Comparison of ENCODE assay signal across 1 cellular context in the genomic region with DNA sequence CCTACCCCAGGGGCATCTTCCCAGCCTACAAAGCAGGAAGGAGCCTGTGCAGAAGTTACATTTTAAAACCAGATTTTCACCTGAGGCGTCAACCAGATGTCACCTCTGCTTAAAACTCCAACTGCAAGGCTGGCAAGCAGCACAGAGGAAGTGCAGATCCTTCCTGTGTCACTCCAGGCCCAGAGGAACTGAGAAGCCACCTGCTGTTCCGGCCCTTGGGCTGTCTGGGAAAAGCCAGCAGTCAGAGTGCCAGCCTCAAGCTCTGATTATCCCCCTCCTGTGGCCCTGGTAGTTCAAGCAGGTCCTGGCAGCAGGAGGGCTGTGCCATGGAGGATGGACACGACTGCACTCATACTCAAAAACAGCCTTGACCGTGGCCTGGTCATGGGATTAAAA.
TF ChIP-seq lines count a peak whose summit lies in the region.

No MANE protein-coding gene starts in this region.

TF ChIP-seq in HepG2, 621 proteins besides CTCF, POLR2A, EP300 and RAD21:
- no peak for TF ChIP-seq SAP130 (CRISPR knock-in tag; IDR thresholded peaks at IDR 0.05; ENCODE audit: low read depth)
- TF ChIP-seq, protein P1, sequence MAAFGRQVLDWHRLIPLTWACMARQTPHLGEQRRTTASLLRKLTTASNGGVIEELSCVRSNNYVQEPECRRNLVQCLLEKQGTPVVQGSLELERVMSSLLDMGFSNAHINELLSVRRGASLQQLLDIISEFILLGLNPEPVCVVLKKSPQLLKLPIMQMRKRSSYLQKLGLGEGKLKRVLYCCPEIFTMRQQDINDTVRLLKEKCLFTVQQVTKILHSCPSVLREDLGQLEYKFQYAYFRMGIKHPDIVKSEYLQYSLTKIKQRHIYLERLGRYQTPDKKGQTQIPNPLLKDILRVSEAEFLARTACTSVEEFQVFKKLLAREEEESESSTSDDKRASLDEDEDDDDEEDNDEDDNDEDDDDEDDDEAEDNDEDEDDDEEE (CRISPR knock-in tag; IDR thresholded peaks at IDR 0.05): 0 out of 2 replicates have a peak, but pooled peaks have one; percentile 37
- TF ChIP-seq SRY (CRISPR knock-in tag; IDR thresholded peaks at IDR 0.05): 0 out of 2 replicates have a peak, but pooled peaks have one; percentile 22
- TF ChIP-seq GABPB1 (CRISPR knock-in tag; IDR thresholded peaks at IDR 0.05): peak; percentile 17; the same call in 1 of the 2 replicates
- TF ChIP-seq, protein P2, sequence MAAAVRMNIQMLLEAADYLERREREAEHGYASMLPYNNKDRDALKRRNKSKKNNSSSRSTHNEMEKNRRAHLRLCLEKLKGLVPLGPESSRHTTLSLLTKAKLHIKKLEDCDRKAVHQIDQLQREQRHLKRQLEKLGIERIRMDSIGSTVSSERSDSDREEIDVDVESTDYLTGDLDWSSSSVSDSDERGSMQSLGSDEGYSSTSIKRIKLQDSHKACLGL (CRISPR knock-in tag; IDR thresholded peaks at IDR 0.05): no peak
- TF ChIP-seq, protein P3, sequence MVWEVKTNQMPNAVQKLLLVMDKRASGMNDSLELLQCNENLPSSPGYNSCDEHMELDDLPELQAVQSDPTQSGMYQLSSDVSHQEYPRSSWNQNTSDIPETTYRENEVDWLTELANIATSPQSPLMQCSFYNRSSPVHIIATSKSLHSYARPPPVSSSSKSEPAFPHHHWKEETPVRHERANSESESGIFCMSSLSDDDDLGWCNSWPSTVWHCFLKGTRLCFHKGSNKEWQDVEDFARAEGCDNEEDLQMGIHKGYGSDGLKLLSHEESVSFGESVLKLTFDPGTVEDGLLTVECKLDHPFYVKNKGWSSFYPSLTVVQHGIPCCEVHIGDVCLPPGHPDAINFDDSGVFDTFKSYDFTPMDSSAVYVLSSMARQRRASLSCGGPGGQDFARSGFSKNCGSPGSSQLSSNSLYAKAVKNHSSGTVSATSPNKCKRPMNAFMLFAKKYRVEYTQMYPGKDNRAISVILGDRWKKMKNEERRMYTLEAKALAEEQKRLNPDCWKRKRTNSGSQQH (CRISPR knock-in tag; IDR thresholded peaks at IDR 0.05; ENCODE audit: low read depth): no peak
- TF ChIP-seq ZNF550 (CRISPR knock-in tag; IDR thresholded peaks at IDR 0.05; ENCODE audit: borderline replicate concordance): no peak
- TF ChIP-seq RBM22 (optimal IDR thresholded peaks at IDR 0.05; ENCODE audit: low read length): peak; percentile 10
- TF ChIP-seq NRL (CRISPR knock-in tag; IDR thresholded peaks at IDR 0.05; ENCODE audit: borderline replicate concordance): peak; percentile 54
- 0 out of 2 replicates have a peak, but pooled peaks have one; percentile 29 for TF ChIP-seq ZNF619 (CRISPR knock-in tag; IDR thresholded peaks at IDR 0.05)
- TF ChIP-seq, protein P4, sequence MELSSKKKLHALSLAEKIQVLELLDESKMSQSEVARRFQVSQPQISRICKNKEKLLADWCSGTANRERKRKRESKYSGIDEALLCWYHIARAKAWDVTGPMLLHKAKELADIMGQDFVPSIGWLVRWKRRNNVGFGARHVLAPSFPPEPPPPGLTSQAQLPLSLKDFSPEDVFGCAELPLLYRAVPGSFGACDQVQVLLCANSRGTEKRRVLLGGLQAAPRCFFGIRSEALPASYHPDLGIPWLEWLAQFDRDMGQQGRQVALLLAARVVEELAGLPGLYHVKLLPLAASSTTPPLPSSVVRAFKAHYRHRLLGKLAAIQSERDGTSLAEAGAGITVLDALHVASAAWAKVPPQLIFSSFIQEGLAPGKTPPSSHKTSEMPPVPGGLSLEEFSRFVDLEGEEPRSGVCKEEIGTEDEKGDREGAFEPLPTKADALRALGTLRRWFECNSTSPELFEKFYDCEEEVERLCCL (CRISPR knock-in tag; IDR thresholded peaks at IDR 0.05; ENCODE audit: borderline replicate concordance): 0 out of 2 replicates have a peak, but pooled peaks have one; percentile 73
- TF ChIP-seq PLRG1 (conservative IDR thresholded peaks at IDR 0.05): no peak
- no peak for TF ChIP-seq NR2F2 (IDR thresholded peaks at IDR 0.05; ENCODE audit: borderline replicate concordance, low read depth)
- TF ChIP-seq ZNF709 (CRISPR knock-in tag; IDR thresholded peaks at IDR 0.05): 0 out of 2 replicates have a peak, but pooled peaks have one; percentile 8
- TF ChIP-seq ZNF850 (CRISPR knock-in tag; conservative IDR thresholded peaks at IDR 0.05): 0 out of 2 replicates have a peak, but pooled peaks have one; percentile 34
- TF ChIP-seq RBM39 (IDR thresholded peaks at IDR 0.05; ENCODE audit: low read depth, low read length, poor library complexity, severe bottlenecking): peak; percentile 1
- TF ChIP-seq ZNF766 (CRISPR knock-in tag; IDR thresholded peaks at IDR 0.05; ENCODE audit: borderline replicate concordance): 0 out of 2 replicates have a peak, but pooled peaks have one; percentile 54
- peak; percentile 74; the same call in 1 of the 2 replicates for TF ChIP-seq ZNF235 (CRISPR knock-in tag; IDR thresholded peaks at IDR 0.05; ENCODE audit: borderline replicate concordance)
- TF ChIP-seq ZMYM4 (CRISPR knock-in tag; IDR thresholded peaks at IDR 0.05): no peak
- no peak for TF ChIP-seq ZNF253 (CRISPR knock-in tag; IDR thresholded peaks at IDR 0.05; ENCODE audit: borderline replicate concordance)
- TF ChIP-seq, protein P5, sequence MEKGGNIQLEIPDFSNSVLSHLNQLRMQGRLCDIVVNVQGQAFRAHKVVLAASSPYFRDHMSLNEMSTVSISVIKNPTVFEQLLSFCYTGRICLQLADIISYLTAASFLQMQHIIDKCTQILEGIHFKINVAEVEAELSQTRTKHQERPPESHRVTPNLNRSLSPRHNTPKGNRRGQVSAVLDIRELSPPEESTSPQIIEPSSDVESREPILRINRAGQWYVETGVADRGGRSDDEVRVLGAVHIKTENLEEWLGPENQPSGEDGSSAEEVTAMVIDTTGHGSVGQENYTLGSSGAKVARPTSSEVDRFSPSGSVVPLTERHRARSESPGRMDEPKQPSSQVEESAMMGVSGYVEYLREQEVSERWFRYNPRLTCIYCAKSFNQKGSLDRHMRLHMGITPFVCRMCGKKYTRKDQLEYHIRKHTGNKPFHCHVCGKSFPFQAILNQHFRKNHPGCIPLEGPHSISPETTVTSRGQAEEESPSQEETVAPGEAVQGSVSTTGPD (CRISPR knock-in tag; IDR thresholded peaks at IDR 0.05): no peak
- TF ChIP-seq, protein P6, sequence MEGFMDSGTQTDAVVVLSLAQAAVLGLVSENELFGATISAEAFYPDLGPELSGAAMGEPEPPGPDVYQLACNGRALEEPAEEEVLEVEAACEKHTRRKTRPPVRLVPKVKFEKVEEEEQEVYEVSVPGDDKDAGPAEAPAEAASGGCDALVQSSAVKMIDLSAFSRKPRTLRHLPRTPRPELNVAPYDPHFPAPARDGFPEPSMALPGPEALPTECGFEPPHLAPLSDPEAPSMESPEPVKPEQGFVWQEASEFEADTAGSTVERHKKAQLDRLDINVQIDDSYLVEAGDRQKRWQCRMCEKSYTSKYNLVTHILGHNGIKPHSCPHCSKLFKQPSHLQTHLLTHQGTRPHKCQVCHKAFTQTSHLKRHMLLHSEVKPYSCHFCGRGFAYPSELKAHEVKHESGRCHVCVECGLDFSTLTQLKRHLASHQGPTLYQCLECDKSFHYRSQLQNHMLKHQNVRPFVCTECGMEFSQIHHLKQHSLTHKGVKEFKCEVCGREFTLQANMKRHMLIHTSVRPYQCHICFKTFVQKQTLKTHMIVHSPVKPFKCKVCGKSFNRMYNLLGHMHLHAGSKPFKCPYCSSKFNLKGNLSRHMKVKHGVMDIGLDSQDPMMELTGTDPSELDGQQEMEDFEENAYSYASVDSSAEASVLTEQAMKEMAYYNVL (CRISPR knock-in tag; IDR thresholded peaks at IDR 0.05; ENCODE audit: borderline replicate concordance): peak; percentile 67; the same call in 1 of the 2 replicates
- 0 out of 2 replicates have a peak, but pooled peaks have one; percentile 34 for TF ChIP-seq ZNF788 (CRISPR knock-in tag; IDR thresholded peaks at IDR 0.05; ENCODE audit: borderline replicate concordance)
- TF ChIP-seq TMF1 (CRISPR knock-in tag; IDR thresholded peaks at IDR 0.05; ENCODE audit: low read depth): 0 out of 2 replicates have a peak, but pooled peaks have one; percentile 23
- TF ChIP-seq, protein P7, sequence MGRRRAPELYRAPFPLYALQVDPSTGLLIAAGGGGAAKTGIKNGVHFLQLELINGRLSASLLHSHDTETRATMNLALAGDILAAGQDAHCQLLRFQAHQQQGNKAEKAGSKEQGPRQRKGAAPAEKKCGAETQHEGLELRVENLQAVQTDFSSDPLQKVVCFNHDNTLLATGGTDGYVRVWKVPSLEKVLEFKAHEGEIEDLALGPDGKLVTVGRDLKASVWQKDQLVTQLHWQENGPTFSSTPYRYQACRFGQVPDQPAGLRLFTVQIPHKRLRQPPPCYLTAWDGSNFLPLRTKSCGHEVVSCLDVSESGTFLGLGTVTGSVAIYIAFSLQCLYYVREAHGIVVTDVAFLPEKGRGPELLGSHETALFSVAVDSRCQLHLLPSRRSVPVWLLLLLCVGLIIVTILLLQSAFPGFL (CRISPR knock-in tag; IDR thresholded peaks at IDR 0.05): 0 out of 2 replicates have a peak, but pooled peaks have one; percentile 37
- peak; percentile 56; the same call in 1 of the 2 replicates for TF ChIP-seq HES4 (CRISPR knock-in tag; IDR thresholded peaks at IDR 0.05; ENCODE audit: borderline replicate concordance)
- TF ChIP-seq ATF7-NPFF (CRISPR knock-in tag; IDR thresholded peaks at IDR 0.05; ENCODE audit: low read depth): no peak
- TF ChIP-seq TCF12 (IDR thresholded peaks at IDR 0.05): no peak
- TF ChIP-seq TCF12 (CRISPR knock-in tag; IDR thresholded peaks at IDR 0.05): 0 out of 2 replicates have a peak, but pooled peaks have one; percentile 42
- TF ChIP-seq, protein P8, sequence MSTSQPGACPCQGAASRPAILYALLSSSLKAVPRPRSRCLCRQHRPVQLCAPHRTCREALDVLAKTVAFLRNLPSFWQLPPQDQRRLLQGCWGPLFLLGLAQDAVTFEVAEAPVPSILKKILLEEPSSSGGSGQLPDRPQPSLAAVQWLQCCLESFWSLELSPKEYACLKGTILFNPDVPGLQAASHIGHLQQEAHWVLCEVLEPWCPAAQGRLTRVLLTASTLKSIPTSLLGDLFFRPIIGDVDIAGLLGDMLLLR (CRISPR knock-in tag; IDR thresholded peaks at IDR 0.05): peak; percentile 60; the same call in 1 of the 2 replicates
- TF ChIP-seq, protein P9, sequence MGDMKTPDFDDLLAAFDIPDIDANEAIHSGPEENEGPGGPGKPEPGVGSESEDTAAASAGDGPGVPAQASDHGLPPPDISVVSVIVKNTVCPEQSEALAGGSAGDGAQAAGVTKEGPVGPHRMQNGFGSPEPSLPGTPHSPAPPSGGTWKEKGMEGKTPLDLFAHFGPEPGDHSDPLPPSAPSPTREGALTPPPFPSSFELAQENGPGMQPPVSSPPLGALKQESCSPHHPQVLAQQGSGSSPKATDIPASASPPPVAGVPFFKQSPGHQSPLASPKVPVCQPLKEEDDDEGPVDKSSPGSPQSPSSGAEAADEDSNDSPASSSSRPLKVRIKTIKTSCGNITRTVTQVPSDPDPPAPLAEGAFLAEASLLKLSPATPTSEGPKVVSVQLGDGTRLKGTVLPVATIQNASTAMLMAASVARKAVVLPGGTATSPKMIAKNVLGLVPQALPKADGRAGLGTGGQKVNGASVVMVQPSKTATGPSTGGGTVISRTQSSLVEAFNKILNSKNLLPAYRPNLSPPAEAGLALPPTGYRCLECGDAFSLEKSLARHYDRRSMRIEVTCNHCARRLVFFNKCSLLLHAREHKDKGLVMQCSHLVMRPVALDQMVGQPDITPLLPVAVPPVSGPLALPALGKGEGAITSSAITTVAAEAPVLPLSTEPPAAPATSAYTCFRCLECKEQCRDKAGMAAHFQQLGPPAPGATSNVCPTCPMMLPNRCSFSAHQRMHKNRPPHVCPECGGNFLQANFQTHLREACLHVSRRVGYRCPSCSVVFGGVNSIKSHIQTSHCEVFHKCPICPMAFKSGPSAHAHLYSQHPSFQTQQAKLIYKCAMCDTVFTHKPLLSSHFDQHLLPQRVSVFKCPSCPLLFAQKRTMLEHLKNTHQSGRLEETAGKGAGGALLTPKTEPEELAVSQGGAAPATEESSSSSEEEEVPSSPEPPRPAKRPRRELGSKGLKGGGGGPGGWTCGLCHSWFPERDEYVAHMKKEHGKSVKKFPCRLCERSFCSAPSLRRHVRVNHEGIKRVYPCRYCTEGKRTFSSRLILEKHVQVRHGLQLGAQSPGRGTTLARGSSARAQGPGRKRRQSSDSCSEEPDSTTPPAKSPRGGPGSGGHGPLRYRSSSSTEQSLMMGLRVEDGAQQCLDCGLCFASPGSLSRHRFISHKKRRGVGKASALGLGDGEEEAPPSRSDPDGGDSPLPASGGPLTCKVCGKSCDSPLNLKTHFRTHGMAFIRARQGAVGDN (CRISPR knock-in tag; IDR thresholded peaks at IDR 0.05): peak; percentile 54; the same call in 1 of the 2 replicates
- 0 out of 2 replicates have a peak, but pooled peaks have one; percentile 30 for TF ChIP-seq ZNF776 (CRISPR knock-in tag; IDR thresholded peaks at IDR 0.05)
- TF ChIP-seq, protein P10, sequence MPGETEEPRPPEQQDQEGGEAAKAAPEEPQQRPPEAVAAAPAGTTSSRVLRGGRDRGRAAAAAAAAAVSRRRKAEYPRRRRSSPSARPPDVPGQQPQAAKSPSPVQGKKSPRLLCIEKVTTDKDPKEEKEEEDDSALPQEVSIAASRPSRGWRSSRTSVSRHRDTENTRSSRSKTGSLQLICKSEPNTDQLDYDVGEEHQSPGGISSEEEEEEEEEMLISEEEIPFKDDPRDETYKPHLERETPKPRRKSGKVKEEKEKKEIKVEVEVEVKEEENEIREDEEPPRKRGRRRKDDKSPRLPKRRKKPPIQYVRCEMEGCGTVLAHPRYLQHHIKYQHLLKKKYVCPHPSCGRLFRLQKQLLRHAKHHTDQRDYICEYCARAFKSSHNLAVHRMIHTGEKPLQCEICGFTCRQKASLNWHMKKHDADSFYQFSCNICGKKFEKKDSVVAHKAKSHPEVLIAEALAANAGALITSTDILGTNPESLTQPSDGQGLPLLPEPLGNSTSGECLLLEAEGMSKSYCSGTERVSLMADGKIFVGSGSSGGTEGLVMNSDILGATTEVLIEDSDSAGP (CRISPR knock-in tag; IDR thresholded peaks at IDR 0.05; ENCODE audit: borderline replicate concordance): peak; percentile 26; the same call in 1 of the 2 replicates
- TF ChIP-seq SNAI1 (CRISPR knock-in tag; IDR thresholded peaks at IDR 0.05; ENCODE audit: borderline replicate concordance): 0 out of 2 replicates have a peak, but pooled peaks have one; percentile 46
- peak; percentile 8 for TF ChIP-seq ZNF883 (CRISPR knock-in tag; IDR thresholded peaks at IDR 0.05; ENCODE audit: not compliant biosample characterization)
- TF ChIP-seq KMT2A (CRISPR knock-in tag; IDR thresholded peaks at IDR 0.05): 0 out of 2 replicates have a peak, but pooled peaks have one; percentile 5
- 0 out of 2 replicates have a peak, but pooled peaks have one; percentile 29 for TF ChIP-seq SP4 (CRISPR knock-in tag; IDR thresholded peaks at IDR 0.05)
- 0 out of 2 replicates have a peak, but pooled peaks have one; percentile 13 for TF ChIP-seq ZFX (CRISPR knock-in tag; IDR thresholded peaks at IDR 0.05; ENCODE audit: low read depth)
- 0 out of 2 replicates have a peak, but pooled peaks have one; percentile 26 for TF ChIP-seq ZNF292 (CRISPR knock-in tag; IDR thresholded peaks at IDR 0.05; ENCODE audit: borderline replicate concordance, low read depth)
